8 cellular contexts compared by ENCODE assay signal in the genomic region with DNA sequence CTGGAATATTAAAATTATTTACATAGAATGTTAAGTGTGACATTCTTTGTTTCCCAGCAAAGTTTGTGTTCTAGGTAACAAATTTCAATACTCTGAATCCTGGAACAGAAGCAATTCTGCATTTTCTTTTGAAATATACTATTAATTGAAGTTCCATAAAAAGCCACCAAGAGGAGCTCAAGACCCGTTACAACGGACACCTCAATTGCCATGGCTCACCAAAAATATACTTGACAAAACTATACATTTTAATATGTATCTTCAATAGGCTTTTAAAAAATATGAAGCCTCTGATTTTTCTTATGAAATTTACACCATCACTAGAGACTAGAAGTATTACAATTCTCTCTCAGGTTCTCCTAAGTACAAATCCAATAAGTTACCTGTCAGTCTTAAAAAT.
DNase-seq lines count a peak whose midpoint lies in the region; ATAC-seq and TF ChIP-seq lines count a peak whose summit lies in the region.

No MANE protein-coding gene starts in this region.

- H3K9me3 ChIP-seq in RWPE2 (ENCODE audit: severe bottlenecking) = no peaks in the 10 kb centered on the region

- H3K4me3 ChIP-seq in RWPE2 (ENCODE audit: severe bottlenecking) = no peak overlapping the region

- H3K36me3 ChIP-seq in RWPE2 (ENCODE audit: low read depth) = no peaks in the 10 kb centered on the region

- no peak overlapping the region for H3K27ac ChIP-seq in 22Rv1
- H3K27ac ChIP-seq in RWPE2 (ENCODE audit: poor library complexity, severe bottlenecking) = no peak overlapping the region
- no peak overlapping the region for H3K27ac ChIP-seq in foreskin keratinocyte

- H3K4me1 ChIP-seq in RWPE2 (ENCODE audit: insufficient read depth, poor library complexity, severe bottlenecking) = no peaks in the 10 kb centered on the region
- peaks cover 3% of the 10 kb centered on the region for H3K4me1 ChIP-seq in foreskin keratinocyte

- no peak for DNase-seq in GM10266 (ENCODE audit: extremely low spot score)
- no peak for DNase-seq in RWPE2 (ENCODE audit: low spot score)
- DNase-seq in foreskin keratinocyte = no peak
- no peak for DNase-seq in DMS153 (lab: John Stamatoyannopoulos, UW)
- DNase-seq in NCI-H1092 treated with DMSO at 0.1 percent for 48 hours (lab: John Stamatoyannopoulos, UW) = no peak
- DNase-seq in activated T-cell treated with anti-CD3 and anti-CD28 coated beads, Interleukin-2, amount 50 U/mL, for 1 hour = no peak
- DNase-seq in NCI-H1436 treated with DMSO at 0.1 percent for 48 hours (lab: John Stamatoyannopoulos, UW) = no peak

- H3K27me3 ChIP-seq in RWPE2 (ENCODE audit: insufficient read depth, poor library complexity, severe bottlenecking) (no peaks in the 10 kb centered on the region), foreskin keratinocyte (no peaks in the 10 kb centered on the region)

- no peak for ATAC-seq in RWPE2 (ENCODE audit: low read depth)
- ATAC-seq in foreskin keratinocyte = no peak

- peak; percentile 42 for TF ChIP-seq CTCF in 22Rv1 (IDR thresholded peaks at IDR 0.05)
- peak; percentile 40 for TF ChIP-seq CTCF in GM10266 (IDR thresholded peaks at IDR 0.05; ENCODE audit: control insufficient read depth, insufficient read depth, low read depth, missing control alignments)
- peak; percentile 45 for TF ChIP-seq CTCF in RWPE2 (IDR thresholded peaks at IDR 0.05; ENCODE audit: poor library complexity, severe bottlenecking)
- TF ChIP-seq CTCF in foreskin keratinocyte (conservative IDR thresholded peaks at IDR 0.05) = peak; percentile 57
